Comparison of ENCODE assay signal across 11 cellular contexts in genomic region chr10:15461353-15462108, GRCh38.
DNase-seq lines count a peak whose midpoint lies in the region; ATAC-seq and FAIRE-seq lines count a peak whose summit lies in the region.
"Had no signal": no experiment of that assay in that cellular context is flagged by ENCODE, and none has a peak within 500 bp of the region (broad histone marks: within the 10 kb centered on the region; RNA-seq: fewer than 3 reads in every experiment).

No MANE protein-coding gene starts in this region.

- no peak overlapping the region for H3K4me3 Mint-ChIP-seq in activated naive CD4-positive, alpha-beta T cell treated with anti-CD3 and anti-CD28 coated beads for 36 hours
- H3K4me3 Mint-ChIP-seq in activated naive CD4-positive, alpha-beta T cell treated with anti-CD3 and anti-CD28 coated beads, Interleukin-2, amount 10 ng/mL, durations not matched to agents 7 days and 5 days = no peak overlapping the region
- H3K4me3 Mint-ChIP-seq: B cell, brain had no signal

- peak; percentile 11 for DNase-seq in activated naive CD4-positive, alpha-beta T cell treated with anti-CD3 and anti-CD28 coated beads for 36 hours
- no peak for DNase-seq in activated naive CD4-positive, alpha-beta T cell treated with anti-CD3 and anti-CD28 coated beads, Interleukin-2, amount 10 ng/mL, durations not matched to agents 7 days and 5 days
- DNase-seq in adipocyte (ENCODE audit: low read depth) = peak; percentile 89
- peak in 2 of 3 donors; percentile 50 to 62 for DNase-seq in right cardiac atrium
- DNase-seq in urothelium cell line (ENCODE audit: low spot score) = peak; percentile 23
- DNase-seq in LoVo (ENCODE audit: low spot score) = no peak
- no peak for DNase-seq in KBM-7
- no peak for DNase-seq in effector CD4-positive, alpha-beta T cell
- DNase-seq: T-helper 9 cell had no signal

- H3K36me3 ChIP-seq in adipocyte (ENCODE audit: control insufficient read depth, insufficient read depth, low read length, severe bottlenecking) = no peaks in the 10 kb centered on the region

- no peak for FAIRE-seq in urothelium cell line (lab: Jason Lieb, UNC)

- peaks cover 4% of the 10 kb centered on the region for H3K9me3 Mint-ChIP-seq in activated naive CD4-positive, alpha-beta T cell treated with anti-CD3 and anti-CD28 coated beads for 36 hours
- no peaks in the 10 kb centered on the region for H3K9me3 Mint-ChIP-seq in activated naive CD4-positive, alpha-beta T cell treated with anti-CD3 and anti-CD28 coated beads, Interleukin-2, amount 10 ng/mL, durations not matched to agents 7 days and 5 days

- intact Hi-C loops in activated naive CD4-positive, alpha-beta T cell treated with anti-CD3 and anti-CD28 coated beads for 36 hours (cut with micrococcal nuclease) = no loop called here
- intact Hi-C loops in right cardiac atrium (cut with DNase I) = no loop called here

- H3K9me3 ChIP-seq in adipocyte (ENCODE audit: control insufficient read depth, low read length) (peaks cover 7% of the 10 kb centered on the region), right cardiac atrium (ENCODE audit: control insufficient read depth, low read length) (no peaks in the 10 kb centered on the region)

- no peak overlapping the region for H3K4me3 ChIP-seq in adipocyte (ENCODE audit: low read length)
- H3K4me3 ChIP-seq in right cardiac atrium (ENCODE audit: low read length) = no peak overlapping the region

- peaks cover 10% of the 10 kb centered on the region for H3K27me3 Mint-ChIP-seq in activated naive CD4-positive, alpha-beta T cell treated with anti-CD3 and anti-CD28 coated beads for 36 hours (ENCODE audit: low read depth)
- peaks cover 13% of the 10 kb centered on the region for H3K27me3 Mint-ChIP-seq in activated naive CD4-positive, alpha-beta T cell treated with anti-CD3 and anti-CD28 coated beads, Interleukin-2, amount 10 ng/mL, durations not matched to agents 7 days and 5 days

- peak overlapping the region; percentile 69 for H3K9ac ChIP-seq in adipocyte (ENCODE audit: low read length)

- in situ Hi-C loops in KBM-7 (cut with MboI; ENCODE audit: low pct_unique_long_range_greater_than_20kb, low sequenced_read_pairs) = no loop called here

- no peak overlapping the region for H3K27ac ChIP-seq in right cardiac atrium (ENCODE audit: low read length)

- H3K4me1 ChIP-seq in adipocyte (ENCODE audit: control insufficient read depth, insufficient read depth, low read length) (peaks cover 24% of the 10 kb centered on the region), right cardiac atrium (ENCODE audit: control insufficient read depth, insufficient read depth, low read length) (no peaks in the 10 kb centered on the region)

- H3K27me3 ChIP-seq in adipocyte (replicated peaks; ENCODE audit: control insufficient read depth, insufficient read depth, low read length) = no peaks in the 10 kb centered on the region
- H3K27me3 ChIP-seq in right cardiac atrium (ENCODE audit: control insufficient read depth, insufficient read depth) = no peaks in the 10 kb centered on the region

- H3K27ac Mint-ChIP-seq in activated naive CD4-positive, alpha-beta T cell treated with anti-CD3 and anti-CD28 coated beads for 36 hours = no peak overlapping the region
- H3K27ac Mint-ChIP-seq in activated naive CD4-positive, alpha-beta T cell treated with anti-CD3 and anti-CD28 coated beads, Interleukin-2, amount 10 ng/mL, durations not matched to agents 7 days and 5 days = no peak overlapping the region
- H3K27ac Mint-ChIP-seq: B cell, brain had no signal

- H3K36me3 Mint-ChIP-seq in activated naive CD4-positive, alpha-beta T cell treated with anti-CD3 and anti-CD28 coated beads for 36 hours (ENCODE audit: low read depth) = no peaks in the 10 kb centered on the region
- no peaks in the 10 kb centered on the region for H3K36me3 Mint-ChIP-seq in activated naive CD4-positive, alpha-beta T cell treated with anti-CD3 and anti-CD28 coated beads, Interleukin-2, amount 10 ng/mL, durations not matched to agents 7 days and 5 days
- H3K36me3 Mint-ChIP-seq: brain had no signal

- peaks cover 7% of the 10 kb centered on the region for H3K4me1 Mint-ChIP-seq in activated naive CD4-positive, alpha-beta T cell treated with anti-CD3 and anti-CD28 coated beads for 36 hours (ENCODE audit: low read depth)
- peaks cover 7% of the 10 kb centered on the region for H3K4me1 Mint-ChIP-seq in activated naive CD4-positive, alpha-beta T cell treated with anti-CD3 and anti-CD28 coated beads, Interleukin-2, amount 10 ng/mL, durations not matched to agents 7 days and 5 days
- H3K4me1 Mint-ChIP-seq: B cell, brain had no signal

- CTCF ChIA-PET in activated naive CD4-positive, alpha-beta T cell treated with anti-CD3 and anti-CD28 coated beads for 36 hours (lab: Charles Lee) = no interaction called here
- CTCF ChIA-PET in activated naive CD4-positive, alpha-beta T cell treated with anti-CD3 and anti-CD28 coated beads, Interleukin-2, amount 10 ng/mL, durations not matched to agents 7 days and 5 days (lab: Charles Lee) = no interaction called here

- 33% methylated on average over 9 of the region's 9 CpGs for WGBS in right cardiac atrium

- ATAC-seq in right cardiac atrium = peak; percentile 79 to 91

Comparison
In these comparisons a context has a peak if more than half of its experiments do, and no peak if none do; other contexts are left out.
1. DNase-seq: peak in activated naive CD4-positive, alpha-beta T cell treated with anti-CD3 and anti-CD28 coated beads for 36 hours (single experiment), adipocyte (single experiment), right cardiac atrium (2 of 3) and urothelium cell line (single experiment); none in activated naive CD4-positive, alpha-beta T cell treated with anti-CD3 and anti-CD28 coated beads, Interleukin-2, amount 10 ng/mL, durations not matched to agents 7 days and 5 days (single experiment), LoVo (single experiment), KBM-7 (single experiment) and effector CD4-positive, alpha-beta T cell (single experiment).